12 cellular contexts compared by ENCODE assay signal in genomic region chr12:52950553-52950952, GRCh38.
DNase-seq lines count a peak whose midpoint lies in the region; ATAC-seq and TF ChIP-seq lines count a peak whose summit lies in the region.
"Had no signal": no experiment of that assay in that cellular context is flagged by ENCODE, and none has a peak within 500 bp of the region (broad histone marks: within the 10 kb centered on the region; RNA-seq: fewer than 3 reads in every experiment).

No MANE protein-coding gene starts in this region.

- peak overlapping the region; percentile 15 for H3K27ac Mint-ChIP-seq in stimulated activated memory B cell treated with anti-CD40 and anti-IgM and Interleukin-4, amounts not matched to agents 10 μg/mL and 1 μg/mL and 100 μg/mL, for 72 hours
- H3K27ac Mint-ChIP-seq: activated CD8-positive, alpha-beta T cell treated with anti-CD3 and anti-CD28 coated beads for 36 hours; activated naive CD8-positive, alpha-beta T cell treated with anti-CD3 and anti-CD28 coated beads, Interleukin-2, amount 50 U/mL, for 24 hours had no signal

- no peak for DNase-seq in brain microvascular endothelial cell
- DNase-seq in stimulated activated CD4-positive, alpha-beta T cell treated with anti-CD3 and anti-CD28 coated beads, Interleukin-2, amount 100 ng/mL, for 24 hours, result no peak
- no peak for DNase-seq in nucleus accumbens (lab: John Stamatoyannopoulos, UW)
- DNase-seq: activated CD8-positive, alpha-beta T cell treated with anti-CD3 and anti-CD28 coated beads for 36 hours; activated naive CD8-positive, alpha-beta T cell treated with anti-CD3 and anti-CD28 coated beads, Interleukin-2, amount 50 U/mL, for 24 hours; NCI-H524 treated with DMSO at 0.1 percent for 48 hours; T-cell had no signal

- H3K4me1 ChIP-seq in HEK293 (ENCODE audit: control insufficient read depth, insufficient read depth, low read length), result peaks cover 7% of the 10 kb centered on the region; the same call in 1 of the 2 replicates
- peaks cover 27% of the 10 kb centered on the region for H3K4me1 ChIP-seq in iPS-20b (ENCODE audit: insufficient read depth, low read length)

- H3K27me3 Mint-ChIP-seq in stimulated activated memory B cell treated with anti-CD40 and anti-IgM and Interleukin-4, amounts not matched to agents 10 μg/mL and 1 μg/mL and 100 μg/mL, for 72 hours, result peaks cover 4% of the 10 kb centered on the region
- H3K27me3 Mint-ChIP-seq: activated naive CD8-positive, alpha-beta T cell treated with anti-CD3 and anti-CD28 coated beads, Interleukin-2, amount 50 U/mL, for 24 hours had no signal

- H3K9me3 ChIP-seq in HEK293 (ENCODE audit: control insufficient read depth, insufficient read depth, low read depth, low read length) (no peaks in the 10 kb centered on the region), iPS-20b (ENCODE audit: insufficient read depth, low read depth, low read length) (no peaks in the 10 kb centered on the region)

- in situ Hi-C loops in brain microvascular endothelial cell (cut with HindIII; ENCODE audit: low pct_ligation_motif_present, low sequenced_read_pairs), result no loop called here

- CTCF ChIA-PET in HEK293 (lab: Yijun Ruan, JAX), result interaction anchor here (0.6 to 5.1 kb wide), 8 partner anchors 13 to 742 kb away, joined by 3 to 30 read pairs (median 5); partner anchors contain the start of gene KRT8

- H3K9me3 Mint-ChIP-seq in stimulated activated memory B cell treated with anti-CD40 and anti-IgM and Interleukin-4, amounts not matched to agents 10 μg/mL and 1 μg/mL and 100 μg/mL, for 72 hours, result no peaks in the 10 kb centered on the region
- H3K9me3 Mint-ChIP-seq: activated CD8-positive, alpha-beta T cell treated with anti-CD3 and anti-CD28 coated beads for 36 hours; activated naive CD8-positive, alpha-beta T cell treated with anti-CD3 and anti-CD28 coated beads, Interleukin-2, amount 50 U/mL, for 24 hours; T-cell had no signal

- peaks cover 8% of the 10 kb centered on the region for H3K4me1 Mint-ChIP-seq in stimulated activated memory B cell treated with anti-CD40 and anti-IgM and Interleukin-4, amounts not matched to agents 10 μg/mL and 1 μg/mL and 100 μg/mL, for 72 hours

- H3K27ac ChIP-seq in HEK293 (ENCODE audit: extremely low read depth, low read depth, low read length) (no peak overlapping the region), brain microvascular endothelial cell (no peak overlapping the region), iPS-20b (ENCODE audit: low read length) (no peak overlapping the region)

- peak overlapping the region; percentile 96; the same call in 1 of the 2 replicates for H3K9ac ChIP-seq in iPS-20b (ENCODE audit: low read depth, low read length)

- H3K36me3 ChIP-seq in HEK293 (ENCODE audit: control insufficient read depth in 2 of 2, insufficient read depth in 1 of 2, low read length in 2 of 2) (peaks cover 0 to 35% of the 10 kb centered on the region in 2 experiments; a peak in 1 of 3 replicates), brain microvascular endothelial cell (replicated peaks) (peaks cover 32% of the 10 kb centered on the region), iPS-20b (ENCODE audit: insufficient read depth, low read depth, low read length) (peaks cover 39% of the 10 kb centered on the region)

- POLR2A ChIA-PET in HEK293 (lab: Yijun Ruan, JAX), result interaction anchor here (1.5 to 7.7 kb wide), 7 partner anchors 11 to 55 kb away, joined by 4 to 202 read pairs (median 6); partner anchors contain the start of gene KRT8

- ATAC-seq in stimulated activated memory B cell treated with anti-CD40 and anti-IgM and Interleukin-4, amounts not matched to agents 10 μg/mL and 1 μg/mL and 100 μg/mL, for 72 hours, result no peak
- ATAC-seq in HG03196 (IDR thresholded peaks at IDR 0.05; ENCODE audit: unreplicated experiment) (no peak), GM21576 (IDR thresholded peaks at IDR 0.05; ENCODE audit: unreplicated experiment) (no peak)
- ATAC-seq: activated CD8-positive, alpha-beta T cell treated with anti-CD3 and anti-CD28 coated beads for 36 hours; activated naive CD8-positive, alpha-beta T cell treated with anti-CD3 and anti-CD28 coated beads, Interleukin-2, amount 50 U/mL, for 24 hours; T-cell had no signal

- no peak for TF ChIP-seq CTCF in HEK293 (tag by site-specific recombination; IDR thresholded peaks at IDR 0.05)
- TF ChIP-seq CTCF in brain microvascular endothelial cell (IDR thresholded peaks at IDR 0.05; ENCODE audit: low read depth, low read length, missing control alignments), result no peak

- no peaks in the 10 kb centered on the region for H3K36me3 Mint-ChIP-seq in stimulated activated memory B cell treated with anti-CD40 and anti-IgM and Interleukin-4, amounts not matched to agents 10 μg/mL and 1 μg/mL and 100 μg/mL, for 72 hours
- H3K36me3 Mint-ChIP-seq: T-cell had no signal

- H3K27me3 ChIP-seq in brain microvascular endothelial cell (replicated peaks) (no peaks in the 10 kb centered on the region), iPS-20b (ENCODE audit: insufficient read depth, low read length) (no peaks in the 10 kb centered on the region)

- peak overlapping the region; percentile 65 for H3K4me3 ChIP-seq in HEK293 (ENCODE audit: low read depth, low read length)
- H3K4me3 ChIP-seq in brain microvascular endothelial cell (ENCODE audit: low read depth, low read length), result peak overlapping the region; percentile 89
- H3K4me3 ChIP-seq in iPS-20b (ENCODE audit: low read length), result peak overlapping the region; percentile 97

- no peak overlapping the region for H3K4me3 Mint-ChIP-seq in stimulated activated memory B cell treated with anti-CD40 and anti-IgM and Interleukin-4, amounts not matched to agents 10 μg/mL and 1 μg/mL and 100 μg/mL, for 72 hours
- H3K4me3 Mint-ChIP-seq: activated CD8-positive, alpha-beta T cell treated with anti-CD3 and anti-CD28 coated beads for 36 hours had no signal

TF ChIP-seq in HEK293, 187 proteins besides CTCF, POLR2A, EP300 and RAD21 (continues in another document):
- no peak for TF ChIP-seq ZBTB48 (tag by site-specific recombination; IDR thresholded peaks at IDR 0.05)
- no peak for TF ChIP-seq ZNF239 (tag by site-specific recombination; IDR thresholded peaks at IDR 0.05)
- TF ChIP-seq ZNF596 (tag by site-specific recombination; IDR thresholded peaks at IDR 0.05), result no peak
- no peak for TF ChIP-seq ZNF292 (tag by site-specific recombination; IDR thresholded peaks at IDR 0.05; ENCODE audit: borderline replicate concordance, low read depth)
- no peak for TF ChIP-seq ZSCAN23 (tag by site-specific recombination; IDR thresholded peaks at IDR 0.05)
- no peak for TF ChIP-seq ZNF394 (tag by site-specific recombination; IDR thresholded peaks at IDR 0.05; ENCODE audit: borderline replicate concordance)
- TF ChIP-seq, protein P1, sequence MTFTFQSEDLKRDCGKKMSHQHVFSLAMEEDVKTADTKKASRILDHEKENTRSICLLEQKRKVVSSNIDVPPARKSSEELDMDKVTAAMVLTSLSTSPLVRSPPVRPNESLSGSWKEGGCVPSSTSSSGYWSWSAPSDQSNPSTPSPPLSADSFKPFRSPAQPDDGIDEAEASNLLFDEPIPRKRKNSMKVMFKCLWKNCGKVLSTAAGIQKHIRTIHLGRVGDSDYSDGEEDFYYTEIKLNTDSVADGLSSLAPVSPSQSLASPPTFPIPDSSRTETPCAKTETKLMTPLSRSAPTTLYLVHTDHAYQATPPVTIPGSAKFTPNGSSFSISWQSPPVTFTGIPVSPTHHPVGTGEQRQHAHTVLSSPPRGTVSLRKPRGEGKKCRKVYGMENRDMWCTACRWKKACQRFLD (tag by site-specific recombination; IDR thresholded peaks at IDR 0.05), result no peak
- TF ChIP-seq, protein P2, sequence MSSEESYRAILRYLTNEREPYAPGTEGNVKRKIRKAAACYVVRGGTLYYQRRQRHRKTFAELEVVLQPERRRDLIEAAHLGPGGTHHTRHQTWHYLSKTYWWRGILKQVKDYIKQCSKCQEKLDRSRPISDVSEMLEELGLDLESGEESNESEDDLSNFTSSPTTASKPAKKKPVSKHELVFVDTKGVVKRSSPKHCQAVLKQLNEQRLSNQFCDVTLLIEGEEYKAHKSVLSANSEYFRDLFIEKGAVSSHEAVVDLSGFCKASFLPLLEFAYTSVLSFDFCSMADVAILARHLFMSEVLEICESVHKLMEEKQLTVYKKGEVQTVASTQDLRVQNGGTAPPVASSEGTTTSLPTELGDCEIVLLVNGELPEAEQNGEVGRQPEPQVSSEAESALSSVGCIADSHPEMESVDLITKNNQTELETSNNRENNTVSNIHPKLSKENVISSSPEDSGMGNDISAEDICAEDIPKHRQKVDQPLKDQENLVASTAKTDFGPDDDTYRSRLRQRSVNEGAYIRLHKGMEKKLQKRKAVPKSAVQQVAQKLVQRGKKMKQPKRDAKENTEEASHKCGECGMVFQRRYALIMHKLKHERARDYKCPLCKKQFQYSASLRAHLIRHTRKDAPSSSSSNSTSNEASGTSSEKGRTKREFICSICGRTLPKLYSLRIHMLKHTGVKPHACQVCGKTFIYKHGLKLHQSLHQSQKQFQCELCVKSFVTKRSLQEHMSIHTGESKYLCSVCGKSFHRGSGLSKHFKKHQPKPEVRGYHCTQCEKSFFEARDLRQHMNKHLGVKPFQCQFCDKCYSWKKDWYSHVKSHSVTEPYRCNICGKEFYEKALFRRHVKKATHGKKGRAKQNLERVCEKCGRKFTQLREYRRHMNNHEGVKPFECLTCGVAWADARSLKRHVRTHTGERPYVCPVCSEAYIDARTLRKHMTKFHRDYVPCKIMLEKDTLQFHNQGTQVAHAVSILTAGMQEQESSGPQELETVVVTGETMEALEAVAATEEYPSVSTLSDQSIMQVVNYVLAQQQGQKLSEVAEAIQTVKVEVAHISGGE (tag by site-specific recombination; conservative IDR thresholded peaks at IDR 0.05; ENCODE audit: low read depth), result no peak
